23 cellular contexts compared by ENCODE assay signal in the genomic region with DNA sequence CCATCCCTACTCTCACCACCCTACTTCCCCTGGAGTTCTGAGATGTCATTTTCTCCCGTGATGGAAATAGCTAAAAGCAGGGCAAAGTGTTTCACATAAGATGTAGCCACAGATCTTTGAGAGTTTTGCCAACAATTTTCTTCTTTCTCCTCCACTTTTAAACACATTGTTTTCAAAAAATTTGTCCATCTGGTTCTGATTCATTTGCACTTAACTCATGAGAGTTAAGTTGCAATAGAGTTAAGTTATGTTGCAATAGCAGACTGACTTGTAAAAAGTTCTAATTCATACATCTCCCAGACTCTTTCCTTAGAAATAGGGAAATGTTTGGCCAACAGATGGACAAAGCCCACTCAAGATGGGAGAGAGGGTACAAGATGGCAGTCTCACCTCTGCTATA.
DNase-seq lines count a peak whose midpoint lies in the region; ATAC-seq and TF ChIP-seq lines count a peak whose summit lies in the region.
"Had no signal": no experiment of that assay in that cellular context is flagged by ENCODE, and none has a peak within 500 bp of the region (broad histone marks: within the 10 kb centered on the region; RNA-seq: fewer than 3 reads in every experiment).

No MANE protein-coding gene starts in this region.

- peaks cover 0 to 1% of the 10 kb centered on the region in 2 donors for H3K27me3 Mint-ChIP-seq in T-cell
- H3K27me3 Mint-ChIP-seq: activated naive CD8-positive, alpha-beta T cell treated with anti-CD3 and anti-CD28 coated beads, Interleukin-2, amount 10 ng/mL, durations not matched to agents 7 days and 5 days; CD4-positive, alpha-beta memory T cell had no signal

- CTCF ChIA-PET in AG04450 (lab: Charles Lee) (interaction anchor here (0.5 kb wide), 1 partner anchor 282 kb away, joined by 3 read pairs; no protein-coding TSS in a partner anchor), T-cell (lab: Charles Lee) (no interaction called here)

- no peak overlapping the region for H3K4me3 ChIP-seq in AG04450 (ENCODE audit: low read depth, low read length)
- H3K4me3 ChIP-seq: colonic mucosa, upper lobe of left lung had no signal

- H3K4me1 Mint-ChIP-seq in T-cell, result no peaks in the 10 kb centered on the region
- H3K4me1 Mint-ChIP-seq: activated naive CD8-positive, alpha-beta T cell treated with anti-CD3 and anti-CD28 coated beads, Interleukin-2, amount 10 ng/mL, durations not matched to agents 7 days and 5 days; CD4-positive, alpha-beta memory T cell had no signal

- peak overlapping the region; percentile 34 for H3K27ac ChIP-seq in AG04450 (ENCODE audit: low read depth, low read length)
- H3K27ac ChIP-seq: brain microvascular endothelial cell, colonic mucosa, upper lobe of left lung had no signal

- no peaks in the 10 kb centered on the region for H3K36me3 Mint-ChIP-seq in T-cell
- H3K36me3 Mint-ChIP-seq: activated naive CD8-positive, alpha-beta T cell treated with anti-CD3 and anti-CD28 coated beads, Interleukin-2, amount 10 ng/mL, durations not matched to agents 7 days and 5 days; CD4-positive, alpha-beta memory T cell had no signal

- no peak overlapping the region for H3K27ac Mint-ChIP-seq in T-cell
- H3K27ac Mint-ChIP-seq: activated naive CD8-positive, alpha-beta T cell treated with anti-CD3 and anti-CD28 coated beads, Interleukin-2, amount 10 ng/mL, durations not matched to agents 7 days and 5 days; activated T-helper 2 cell treated with anti-CD3 and anti-CD28 coated beads, Interferon-gamma antibody, Interleukin-2, Interleukin-4, amounts not matched to agents 10 μg/mL and 5 μg/mL and 100 μg/mL, durations not matched to agents 14 hours and 24 hours and 36 hours; CD4-positive, alpha-beta memory T cell had no signal

- POLR2A ChIA-PET in AG04450 (lab: Yijun Ruan, JAX) (no interaction called here), T-cell (lab: Charles Lee) (no interaction called here)

- no peaks in the 10 kb centered on the region for H3K27me3 ChIP-seq in AG04450 (ENCODE audit: control insufficient read depth, insufficient read depth, low read length)
- H3K27me3 ChIP-seq: brain microvascular endothelial cell, colonic mucosa, upper lobe of left lung had no signal

- H3K9me3 ChIP-seq in AG04450 (ENCODE audit: control insufficient read depth, insufficient read depth, low read length), result no peaks in the 10 kb centered on the region
- H3K9me3 ChIP-seq: colonic mucosa, upper lobe of left lung had no signal

- no peaks in the 10 kb centered on the region for H3K9me3 Mint-ChIP-seq in T-cell
- H3K9me3 Mint-ChIP-seq: activated naive CD8-positive, alpha-beta T cell treated with anti-CD3 and anti-CD28 coated beads, Interleukin-2, amount 10 ng/mL, durations not matched to agents 7 days and 5 days; activated T-helper 2 cell treated with anti-CD3 and anti-CD28 coated beads, Interferon-gamma antibody, Interleukin-2, Interleukin-4, amounts not matched to agents 10 μg/mL and 5 μg/mL and 100 μg/mL, durations not matched to agents 14 hours and 24 hours and 36 hours had no signal

- no peak for TF ChIP-seq CTCF in AG04450 (IDR thresholded peaks at IDR 0.05; ENCODE audit: low read depth, low read length)
- TF ChIP-seq CTCF in GM13976 (IDR thresholded peaks at IDR 0.05; ENCODE audit: borderline replicate concordance, control extremely low read depth, extremely low read depth, insufficient read depth, missing control alignments), result no peak

- no peak overlapping the region for H3K4me3 Mint-ChIP-seq in T-cell
- H3K4me3 Mint-ChIP-seq: activated naive CD8-positive, alpha-beta T cell treated with anti-CD3 and anti-CD28 coated beads, Interleukin-2, amount 10 ng/mL, durations not matched to agents 7 days and 5 days; CD4-positive, alpha-beta memory T cell had no signal

- ATAC-seq in T-cell (replicated peaks in 1 of 4), result no peak

- DNase-seq in AG04450 (ENCODE audit: low read depth, low spot score) (peak; percentile 33), GM03348 (ENCODE audit: low spot score) (peak; percentile 61), dedifferentiated amniotic fluid mesenchymal stem cell (ENCODE audit: extremely low spot score) (peak; percentile 71), iris pigment epithelial cell (ENCODE audit: low read depth) (peak; percentile 23), T-cell (no peak), GM13976 (ENCODE audit: low spot score) (no peak), cerebellar cortex (ENCODE audit: low spot score) (no peak), hypothalamus (lab: John Stamatoyannopoulos, UW) (no peak)
- DNase-seq: activated CD4-positive, alpha-beta T cell treated with anti-CD3 and anti-CD28 coated beads, Interleukin-2, amount 50 U/mL, for 48 hours; activated CD4-positive, CD25-positive, alpha-beta regulatory T cell; activated CD8-positive, alpha-beta memory T cell treated with anti-CD3 and anti-CD28 coated beads, Interleukin-2, amount 50 U/mL, for 48 hours; activated naive CD8-positive, alpha-beta T cell treated with anti-CD3 and anti-CD28 coated beads, Interleukin-2, amount 10 ng/mL, durations not matched to agents 7 days and 5 days; brain microvascular endothelial cell; CD4-positive, alpha-beta memory T cell; colonic mucosa; DMS 273 treated with DMSO at 0.1 percent for 48 hours; mesendoderm; NCI-H1694 treated with DMSO at 0.1 percent for 48 hours; NCI-H69; nucleus accumbens; stimulated activated CD8-positive, alpha-beta memory T cell treated with anti-CD3 and anti-CD28 coated beads, Interleukin-4, amount 100 ng/mL, for 48 hours; upper lobe of left lung had no signal

- in situ Hi-C loops in GM13976 (cut with MboI; ENCODE audit: low sequenced_read_pairs, unreplicated experiment), result no loop called here

Comparison
In these comparisons a context has a peak if more than half of its experiments do, and no peak if none do; other contexts are left out.
1. DNase-seq: peak in AG04450 (single experiment), GM03348 (single experiment), dedifferentiated amniotic fluid mesenchymal stem cell (single experiment) and iris pigment epithelial cell (single experiment); none in T-cell (0 of 34), GM13976 (single experiment), cerebellar cortex (single experiment) and hypothalamus (0 of 51).